1 cellular context compared by ENCODE assay signal in the genomic region with DNA sequence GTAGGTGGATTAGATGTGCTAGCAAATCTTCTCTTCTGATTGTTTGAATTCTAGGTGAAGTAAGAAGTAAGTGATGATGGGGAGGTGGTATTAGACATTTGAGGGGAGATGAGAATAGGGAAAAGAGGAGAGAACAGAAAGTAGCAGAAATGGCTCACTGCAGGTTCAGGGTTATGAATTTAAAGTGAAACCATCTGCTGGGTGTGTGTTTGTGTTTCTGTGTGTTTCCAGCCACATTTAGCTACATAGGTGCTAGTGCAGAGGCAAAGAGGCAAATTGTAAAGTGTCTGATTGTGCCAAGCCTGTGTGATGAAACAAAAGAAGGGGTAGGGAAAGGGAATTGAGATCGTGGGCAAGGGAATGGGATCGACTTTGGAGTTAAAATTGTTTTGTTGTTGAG.
TF ChIP-seq lines count a peak whose summit lies in the region.

No MANE protein-coding gene starts in this region.

TF ChIP-seq in HepG2, 621 proteins besides CTCF, POLR2A, EP300 and RAD21:
- TF ChIP-seq, protein P1, sequence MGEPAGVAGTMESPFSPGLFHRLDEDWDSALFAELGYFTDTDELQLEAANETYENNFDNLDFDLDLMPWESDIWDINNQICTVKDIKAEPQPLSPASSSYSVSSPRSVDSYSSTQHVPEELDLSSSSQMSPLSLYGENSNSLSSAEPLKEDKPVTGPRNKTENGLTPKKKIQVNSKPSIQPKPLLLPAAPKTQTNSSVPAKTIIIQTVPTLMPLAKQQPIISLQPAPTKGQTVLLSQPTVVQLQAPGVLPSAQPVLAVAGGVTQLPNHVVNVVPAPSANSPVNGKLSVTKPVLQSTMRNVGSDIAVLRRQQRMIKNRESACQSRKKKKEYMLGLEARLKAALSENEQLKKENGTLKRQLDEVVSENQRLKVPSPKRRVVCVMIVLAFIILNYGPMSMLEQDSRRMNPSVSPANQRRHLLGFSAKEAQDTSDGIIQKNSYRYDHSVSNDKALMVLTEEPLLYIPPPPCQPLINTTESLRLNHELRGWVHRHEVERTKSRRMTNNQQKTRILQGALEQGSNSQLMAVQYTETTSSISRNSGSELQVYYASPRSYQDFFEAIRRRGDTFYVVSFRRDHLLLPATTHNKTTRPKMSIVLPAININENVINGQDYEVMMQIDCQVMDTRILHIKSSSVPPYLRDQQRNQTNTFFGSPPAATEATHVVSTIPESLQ (CRISPR knock-in tag; conservative IDR thresholded peaks at IDR 0.05): no peak
- TF ChIP-seq RBFOX2 (IDR thresholded peaks at IDR 0.05; ENCODE audit: low read depth, low read length): 0 out of 2 replicates have a peak, but pooled peaks have one; percentile 25
- no peak for TF ChIP-seq ZNF292 (CRISPR knock-in tag; IDR thresholded peaks at IDR 0.05; ENCODE audit: borderline replicate concordance, low read depth)
